22 cellular contexts compared by ENCODE assay signal in the genomic region with DNA sequence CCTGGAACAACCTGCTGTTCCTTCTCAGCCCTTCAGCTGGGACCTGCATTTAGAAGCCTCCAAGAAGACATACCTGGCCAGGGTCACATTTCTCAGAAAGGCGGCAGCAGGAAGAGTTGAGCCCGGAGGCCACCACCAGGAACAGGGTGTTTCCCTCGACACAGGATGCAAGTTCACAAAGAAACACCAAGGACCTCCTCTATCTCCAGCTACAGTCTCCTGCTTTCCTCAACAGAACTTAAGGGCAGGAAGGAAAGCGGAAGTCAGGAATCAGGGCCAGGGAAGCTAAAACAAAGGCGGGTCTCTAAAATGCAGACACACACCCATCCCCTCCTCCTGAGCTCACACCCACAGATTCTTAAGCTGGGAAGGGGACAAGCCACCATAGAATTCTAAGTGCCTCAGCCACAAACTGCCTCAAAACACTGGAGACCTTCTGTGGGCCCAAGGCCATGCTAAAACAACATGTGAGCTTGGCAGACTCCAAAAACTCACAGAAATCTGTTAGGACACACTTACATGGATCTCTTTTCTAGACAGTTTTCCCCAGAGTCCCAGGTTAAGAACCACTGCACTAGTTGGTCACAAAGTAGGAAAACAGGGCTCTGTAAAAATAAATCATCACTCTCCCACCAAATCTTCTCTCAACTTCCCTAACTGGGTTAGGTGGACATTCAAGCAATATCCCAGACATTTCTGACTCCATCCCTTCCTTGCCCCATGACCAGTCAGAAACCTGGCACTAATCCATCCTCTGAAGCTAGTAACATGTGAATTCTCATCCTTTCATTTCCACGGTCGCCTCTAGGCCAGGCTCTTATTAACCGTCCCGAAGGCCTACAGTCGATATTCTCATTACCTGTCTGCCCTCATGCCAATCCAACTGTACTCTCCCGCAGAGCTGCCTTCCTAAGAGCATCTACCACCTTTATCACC.
DNase-seq lines count a peak whose midpoint lies in the region; ATAC-seq, FAIRE-seq and TF ChIP-seq lines count a peak whose summit lies in the region.
"Had no signal": no experiment of that assay in that cellular context is flagged by ENCODE, and none has a peak within 500 bp of the region (broad histone marks: within the 10 kb centered on the region; RNA-seq: fewer than 3 reads in every experiment).

No MANE protein-coding gene starts in this region.

- H3K36me3 ChIP-seq in endothelial cell of umbilical vein (ENCODE audit: control insufficient read depth in 2 of 2, extremely low read depth in 1 of 2, insufficient read depth in 2 of 2, low read length in 2 of 2) (no peaks in the 10 kb centered on the region), subcutaneous abdominal adipose tissue (ENCODE audit: control insufficient read depth in 5 of 5, insufficient read depth in 5 of 5, low read length in 5 of 5) (no peaks in the 10 kb centered on the region)
- H3K36me3 ChIP-seq in CD8-positive, alpha-beta memory T cell (ENCODE audit: insufficient read depth, low read length): no peaks in the 10 kb centered on the region
- H3K36me3 ChIP-seq: ovary, SJSA1 had no signal

- BruUV-seq in endothelial cell of umbilical vein (replicated peaks; lab: Mats Ljungman, UMichigan): no TSS peak

- H3K27ac ChIP-seq in endothelial cell of umbilical vein (ENCODE audit: insufficient read depth, low read depth, low read length): peak overlapping the region; percentile 49
- peak overlapping the region; percentile 44 for H3K27ac ChIP-seq in subcutaneous abdominal adipose tissue (ENCODE audit: low read depth, low read length)
- no peak overlapping the region for H3K27ac ChIP-seq in CD8-positive, alpha-beta memory T cell (ENCODE audit: low read depth, low read length)
- H3K27ac ChIP-seq: SJSA1 had no signal

- POLR2A ChIA-PET in WTC11 (lab: Charles Lee): interaction anchor here (0.5 kb wide), 1 partner anchor 146 kb away, joined by 3 read pairs; no protein-coding TSS in a partner anchor
- POLR2A ChIA-PET in endothelial cell of umbilical vein (lab: Charles Lee): interaction anchor here (0.7 kb wide), 1 partner anchor 88 kb away, joined by 3 read pairs; no protein-coding TSS in a partner anchor
- POLR2A ChIA-PET in CD8-positive, alpha-beta memory T cell (lab: Charles Lee): no interaction called here

- H3K4me1 ChIP-seq in endothelial cell of umbilical vein (ENCODE audit: control insufficient read depth, extremely low read depth, insufficient read depth, low read length): peaks cover 20% of the 10 kb centered on the region
- peaks cover 5 to 24% (median 17%) of the 10 kb centered on the region in 5 donors for H3K4me1 ChIP-seq in subcutaneous abdominal adipose tissue (ENCODE audit: control insufficient read depth in 5 of 5, insufficient read depth in 5 of 5, low read length in 5 of 5)
- H3K4me1 ChIP-seq in CD8-positive, alpha-beta memory T cell (ENCODE audit: insufficient read depth, low read length): no peaks in the 10 kb centered on the region
- H3K4me1 ChIP-seq: SJSA1 had no signal

- peaks cover 55% of the 10 kb centered on the region for H3K79me2 ChIP-seq in endothelial cell of umbilical vein (ENCODE audit: control insufficient read depth, insufficient read depth, low read length)

- no peak for DNase-seq in WTC11 (ENCODE audit: low spot score)
- peak; percentile 53 for DNase-seq in endothelial cell of umbilical vein (ENCODE audit: low read depth, low spot score)
- no peak for DNase-seq in left lobe of liver (ENCODE audit: low spot score)
- no peak for DNase-seq in GM12892 (ENCODE audit: insufficient read length)
- DNase-seq in stimulated activated CD4-positive, alpha-beta T cell treated with anti-CD3 and anti-CD28 coated beads, Interleukin-2, amount 100 ng/mL, for 24 hours: no peak
- no peak for DNase-seq in CD8-positive, alpha-beta memory T cell
- DNase-seq: ACHN, amniotic stem cell, Kasumi-1, left colon, NCI-H1417, NCI-H2171 treated with DMSO at 0.1 percent for 48 hours, NCI-H774, OCI-M1, ovary, small intestine had no signal

- H3K4me3 Mint-ChIP-seq in WTC11: no peak overlapping the region
- no peak overlapping the region for H3K4me3 Mint-ChIP-seq in CD8-positive, alpha-beta memory T cell
- H3K4me3 Mint-ChIP-seq: CD14-positive monocyte had no signal

- no peak for TF ChIP-seq CTCF in WTC11 (IDR thresholded peaks at IDR 0.05)
- no peak for TF ChIP-seq CTCF in endothelial cell of umbilical vein (IDR thresholded peaks at IDR 0.05; ENCODE audit: extremely low read depth in 1 of 2, insufficient read depth in 1 of 2, low read depth in 1 of 2, low read length in 2 of 2)

- ATAC-seq in WTC11 (peak; percentile 39; the same call in 1 of the 2 replicates), left lobe of liver (peak; percentile 49), GM19324 (IDR thresholded peaks at IDR 0.05; ENCODE audit: low FRiP score, unreplicated experiment) (no peak)
- ATAC-seq: left colon had no signal

- TF ChIP-seq POLR2A in endothelial cell of umbilical vein (IDR thresholded peaks at IDR 0.05; ENCODE audit: low read depth, low read length) (no peak), GM12892 (IDR thresholded peaks at IDR 0.05; ENCODE audit: low read depth, low read length) (no peak)

- H3K4me2 ChIP-seq in endothelial cell of umbilical vein (ENCODE audit: insufficient read depth, low read length): peak overlapping the region; percentile 37

- peaks cover 13% of the 10 kb centered on the region for H3K4me1 Mint-ChIP-seq in WTC11
- H3K4me1 Mint-ChIP-seq in CD8-positive, alpha-beta memory T cell: no peaks in the 10 kb centered on the region

- no peaks in the 10 kb centered on the region for H3K9me1 ChIP-seq in endothelial cell of umbilical vein (replicated peaks; ENCODE audit: control insufficient read depth, extremely low read depth, insufficient read depth, low read length)

- peak overlapping the region; percentile 20 for H3K27ac Mint-ChIP-seq in WTC11
- H3K27ac Mint-ChIP-seq in CD8-positive, alpha-beta memory T cell: no peak overlapping the region
- H3K27ac Mint-ChIP-seq: CD14-positive monocyte had no signal

- no peak overlapping the region for H2AFZ ChIP-seq in endothelial cell of umbilical vein (ENCODE audit: low read depth, low read length)

- peaks cover 18% of the 10 kb centered on the region for H3K36me3 Mint-ChIP-seq in WTC11
- no peaks in the 10 kb centered on the region for H3K36me3 Mint-ChIP-seq in CD8-positive, alpha-beta memory T cell
- H3K36me3 Mint-ChIP-seq: CD14-positive monocyte had no signal

- no peaks in the 10 kb centered on the region for H3K27me3 Mint-ChIP-seq in WTC11 (ENCODE audit: low read depth)
- peaks cover 2 to 11% of the 10 kb centered on the region in 2 donors for H3K27me3 Mint-ChIP-seq in CD8-positive, alpha-beta memory T cell

- H3K9me3 ChIP-seq in endothelial cell of umbilical vein (replicated peaks; ENCODE audit: control insufficient read depth, insufficient read depth, low read length): no peaks in the 10 kb centered on the region
- no peaks in the 10 kb centered on the region for H3K9me3 ChIP-seq in subcutaneous abdominal adipose tissue (ENCODE audit: control insufficient read depth in 5 of 5, low read length in 5 of 5)
- H3K9me3 ChIP-seq in CD8-positive, alpha-beta memory T cell (ENCODE audit: low read length): no peaks in the 10 kb centered on the region
- H3K9me3 ChIP-seq: ovary, SJSA1 had no signal

- H3K9me3 Mint-ChIP-seq in WTC11: peaks cover 19% of the 10 kb centered on the region
- H3K9me3 Mint-ChIP-seq in CD8-positive, alpha-beta memory T cell: peaks cover 0 to 6% (median 2%) of the 10 kb centered on the region in 5 donors

- H3K9ac ChIP-seq in endothelial cell of umbilical vein (replicated peaks; ENCODE audit: extremely low read depth, insufficient read depth, low read length): no peak overlapping the region
- H3K9ac ChIP-seq in subcutaneous abdominal adipose tissue (ENCODE audit: low read length in 5 of 5): peak overlapping the region in 1 of 5 donors; percentile 14

- intact Hi-C loops in endothelial cell of umbilical vein (cut with micrococcal nuclease): loop anchor here (5.0 kb wide), 1 partner anchor 161 kb away; the partner anchor contains the start of gene APBB2

- no peaks in the 10 kb centered on the region for H4K20me1 ChIP-seq in endothelial cell of umbilical vein (replicated peaks; ENCODE audit: control insufficient read depth, extremely low read depth, insufficient read depth, low read length)

- no peaks in the 10 kb centered on the region for H3K27me3 ChIP-seq in endothelial cell of umbilical vein (ENCODE audit: control insufficient read depth in 2 of 2, insufficient read depth in 2 of 2, low read length in 2 of 2)
- no peaks in the 10 kb centered on the region for H3K27me3 ChIP-seq in subcutaneous abdominal adipose tissue (ENCODE audit: control insufficient read depth in 5 of 5, insufficient read depth in 4 of 5, low read length in 5 of 5)
- no peaks in the 10 kb centered on the region for H3K27me3 ChIP-seq in CD8-positive, alpha-beta memory T cell (ENCODE audit: insufficient read depth, low read length, poor library complexity, severe bottlenecking)
- H3K27me3 ChIP-seq: ovary, SJSA1 had no signal

- dilution Hi-C loops in endothelial cell of umbilical vein (cut with MboI; ENCODE audit: extremely low pct_ligation_motif_present, low sequenced_read_pairs): no loop called here

- peak; percentile 83 for FAIRE-seq in endothelial cell of umbilical vein (lab: Jason Lieb, UNC)
- FAIRE-seq in GM12892 (lab: Jason Lieb, UNC): no peak
- FAIRE-seq: colon, endometrium, small intestine had no signal

- H3K4me3 ChIP-seq in endothelial cell of umbilical vein (replicated peaks in 1 of 3; ENCODE audit: insufficient read depth in 1 of 3, low read depth in 1 of 3, low read length in 3 of 3): no peak overlapping the region
- H3K4me3 ChIP-seq in subcutaneous abdominal adipose tissue (ENCODE audit: low read depth in 1 of 5, low read length in 5 of 5): peak overlapping the region in 2 of 5 donors; percentile 13 to 30
- no peak overlapping the region for H3K4me3 ChIP-seq in CD8-positive, alpha-beta memory T cell (ENCODE audit: low read length)
- H3K4me3 ChIP-seq: ovary, SJSA1 had no signal

- CTCF ChIA-PET in WTC11 (lab: Charles Lee): interaction anchor here (0.6 kb wide), 1 partner anchor 165 kb away, joined by 6 read pairs; no protein-coding TSS in a partner anchor
- CTCF ChIA-PET in endothelial cell of umbilical vein (lab: Charles Lee): interaction anchor here (0.5 to 1.8 kb wide), 10 partner anchors 9 to 161 kb away, joined by 3 to 9 read pairs (median 4); no protein-coding TSS in a partner anchor
- CTCF ChIA-PET in CD8-positive, alpha-beta memory T cell (lab: Charles Lee): no interaction called here

TF ChIP-seq in endothelial cell of umbilical vein, 7 proteins besides CTCF, POLR2A, EP300 and RAD21:
- TF ChIP-seq EZH2 (IDR thresholded peaks at IDR 0.05; ENCODE audit: borderline replicate concordance, low read depth, low read length, severe bottlenecking) (no peak), GATA2 (IDR thresholded peaks at IDR 0.05; ENCODE audit: insufficient read depth, insufficient read length, low read depth, low read length) (no peak), POLR2AphosphoS5 (IDR thresholded peaks at IDR 0.05; ENCODE audit: insufficient read depth, low read depth, low read length) (peak; percentile 22)
